ENCODE assay signal across 8 cellular contexts in the genomic region with DNA sequence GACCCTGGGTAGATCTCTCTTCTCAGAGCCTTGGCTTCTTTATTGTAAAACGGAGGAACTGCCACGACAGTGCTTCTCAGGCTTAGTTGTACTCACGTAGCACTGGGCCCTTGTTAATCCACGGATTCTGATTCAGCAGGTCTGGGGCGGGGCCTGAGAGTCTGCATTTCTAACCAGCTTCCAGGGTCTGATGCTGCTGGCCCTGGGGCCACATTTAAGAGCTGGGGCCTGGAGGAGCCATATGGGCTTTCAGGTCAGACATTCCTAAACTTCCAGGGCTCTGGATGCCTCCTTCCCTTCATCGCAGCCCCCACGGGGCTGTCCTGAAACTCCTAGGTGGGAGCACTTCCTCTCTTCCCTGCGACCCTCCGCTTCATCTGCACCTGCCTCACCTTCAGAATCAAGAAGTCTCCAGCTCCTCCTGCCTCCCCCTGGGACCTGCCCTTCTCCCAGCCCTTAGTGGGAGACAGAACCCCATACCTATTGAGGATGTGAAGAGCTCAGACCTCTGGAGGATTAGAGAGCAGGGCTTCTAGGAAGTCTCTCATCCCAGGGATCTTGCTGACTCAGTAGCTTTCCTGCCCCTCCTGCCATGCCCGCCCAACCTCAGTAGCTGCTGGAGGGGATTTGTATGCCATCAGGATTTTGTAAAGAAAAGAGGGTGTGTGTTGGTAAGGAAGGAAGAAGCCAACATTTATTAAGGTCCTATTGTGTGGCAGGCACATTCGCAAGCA.
DNase-seq lines count a peak whose midpoint lies in the region; ATAC-seq, FAIRE-seq and TF ChIP-seq lines count a peak whose summit lies in the region.

No MANE protein-coding gene starts in this region.

- FAIRE-seq in H1 (lab: Jason Lieb, UNC) = no peak

- H3K4me3 Mint-ChIP-seq in mesothelial cell of epicardium = no peak overlapping the region

- H2BK5ac ChIP-seq in H1 (ENCODE audit: low read depth, low read length) = peak overlapping the region; percentile 56; the same call in 1 of the 2 replicates

- DNase-seq in PC-3 (no peak), H1 (ENCODE audit: low read depth in 1 of 2, low spot score in 2 of 2) (no peak), mesothelial cell of epicardium (ENCODE audit: low spot score in 2 of 2, unreplicated experiment in 2 of 2) (no peak), testis (no peak), NCI-H1694 treated with DMSO at 0.1 percent for 48 hours (lab: John Stamatoyannopoulos, UW) (no peak), left colon (no peak), NCI-H2227 treated with DMSO at 0.1 percent for 48 hours (lab: John Stamatoyannopoulos, UW) (no peak)

- TF ChIP-seq POLR2A in H1 (IDR thresholded peaks at IDR 0.05; ENCODE audit: control extremely low read depth in 1 of 2, low read depth in 2 of 2, low read length in 2 of 2) = no peak
- no peak for TF ChIP-seq POLR2A in testis (IDR thresholded peaks at IDR 0.05)

- POLR2A ChIA-PET in PC-3 (lab: Charles Lee; ENCODE audit: unreplicated experiment) (no interaction called here), H1 (lab: Charles Lee; ENCODE audit: partially characterized antibody) (interaction anchor here (1.6 kb wide), 1 partner anchor 23 kb away, joined by 4 read pairs; no protein-coding TSS in a partner anchor)

- ATAC-seq in PC-3 (no peak), HG03175 (IDR thresholded peaks at IDR 0.05; ENCODE audit: unreplicated experiment) (no peak), left colon (no peak)

- H3K23me2 ChIP-seq in H1 (ENCODE audit: low read depth, low read length) = no peaks in the 10 kb centered on the region

- H4K91ac ChIP-seq in H1 (replicated peaks; ENCODE audit: insufficient read length, low read length) = no peak overlapping the region

- 90% methylated on average over 11 of the region's 11 CpGs; no CpG with 5 or more reads in 1 of the 2 experiments for WGBS in H1 (ENCODE audit: extremely low coverage in 1 of 2, insufficient coverage in 1 of 2, insufficient read length in 1 of 2, insufficient replicate concordance in 2 of 2, low coverage in 1 of 2, low lambda C conversion rate in 2 of 2, missing lambda C conversion rate in 1 of 2), 2 experiments
- WGBS in testis, 2 donors = 80 to 87% methylated on average over 10 to 11 of the region's 11 CpGs

- H4K20me1 ChIP-seq in PC-3 (ENCODE audit: low read length) = no peaks in the 10 kb centered on the region
- no peaks in the 10 kb centered on the region for H4K20me1 ChIP-seq in H1 (replicated peaks in 1 of 2; ENCODE audit: control insufficient read depth in 1 of 2, insufficient read depth in 2 of 2, low read length in 2 of 2)

- no peak overlapping the region for H3K56ac ChIP-seq in H1 (replicated peaks; ENCODE audit: insufficient read length, low read depth, low read length)

- no peak for TF ChIP-seq RAD21 in H1 (IDR thresholded peaks at IDR 0.05 in 1 of 2, conservative IDR thresholded peaks at IDR 0.05 in 1 of 2; ENCODE audit: low read depth in 2 of 2, low read length in 2 of 2)

- H3K4me2 ChIP-seq in PC-3 (ENCODE audit: low read length) (peak overlapping the region; percentile 38), H1 (ENCODE audit: insufficient read depth in 1 of 2, low read depth in 2 of 2, low read length in 2 of 2) (no peak overlapping the region; a peak in 1 of 4 replicates)

- peaks cover 14% of the 10 kb centered on the region for H3K9me3 Mint-ChIP-seq in mesothelial cell of epicardium

- H3K4me1 ChIP-seq in PC-3 (ENCODE audit: insufficient read depth, low read length) = peaks cover 16% of the 10 kb centered on the region
- H3K4me1 ChIP-seq in H1 (replicated peaks in 1 of 4; ENCODE audit: control insufficient read depth in 3 of 4, insufficient read depth in 4 of 4, low read length in 3 of 4) = peaks cover 0 to 11% (median 2%) of the 10 kb centered on the region in 4 experiments; a peak in 5 of 7 replicates
- H3K4me1 ChIP-seq in testis = peaks cover 4% of the 10 kb centered on the region

- intact Hi-C loops in PC-3 (cut with micrococcal nuclease) (no loop called here), testis (cut with DNase I; ENCODE audit: low total_unique reads) (no loop called here), left colon (cut with DNase I, micrococcal nuclease) (loop anchor here in 1 of 2 donors (10.0 kb wide), 1 partner anchor 97 kb away; a partner anchor contains a TSS)

- H3K79me2 ChIP-seq in PC-3 (ENCODE audit: low read length) (no peaks in the 10 kb centered on the region), H1 (ENCODE audit: control insufficient read depth in 1 of 2, insufficient read depth in 2 of 2, low read length in 2 of 2) (no peaks in the 10 kb centered on the region)

- H3K27ac ChIP-seq in PC-3 (ENCODE audit: low read length) (peak overlapping the region; percentile 54), H1 (ENCODE audit: low read depth, low read length) (no peak overlapping the region), testis (peak overlapping the region; percentile 37 to 77)

- no peaks in the 10 kb centered on the region for H3K79me1 ChIP-seq in H1 (ENCODE audit: low read depth, low read length)

- H3K4me3 ChIP-seq in PC-3 (ENCODE audit: low read length) (no peak overlapping the region), H1 (ENCODE audit: extremely low read depth in 1 of 4, insufficient read depth in 2 of 4, low read depth in 3 of 4, low read length in 4 of 4) (no peak overlapping the region), testis (no peak overlapping the region)

- H3K14ac ChIP-seq in H1 (ENCODE audit: insufficient read length) = no peak overlapping the region

- no TSS peak for BruUV-seq in PC-3 (replicated peaks; lab: Mats Ljungman, UMichigan)

- H2BK20ac ChIP-seq in H1 (ENCODE audit: low read length) = 0 out of 2 replicates have a peak overlapping the region, but pooled peaks have one; percentile 61

- no peak overlapping the region for H2AK5ac ChIP-seq in H1 (ENCODE audit: low read depth, low read length)

- H3K36me3 ChIP-seq in PC-3 (ENCODE audit: low read depth, low read length) (no peaks in the 10 kb centered on the region), H1 (ENCODE audit: control insufficient read depth in 2 of 4, insufficient read depth in 4 of 4, low read length in 3 of 4) (no peaks in the 10 kb centered on the region), testis (ENCODE audit: low read depth, missing control alignments) (no peaks in the 10 kb centered on the region)

- H3K27me3 ChIP-seq in PC-3 (ENCODE audit: low read length) = no peaks in the 10 kb centered on the region
- no peaks in the 10 kb centered on the region for H3K27me3 ChIP-seq in H1 (replicated peaks in 1 of 4; ENCODE audit: control insufficient read depth in 3 of 4, extremely low read depth in 1 of 4, insufficient read depth in 3 of 4, low read length in 3 of 4)
- H3K27me3 ChIP-seq in testis = no peaks in the 10 kb centered on the region

- peaks cover 38% of the 10 kb centered on the region for H3K4me1 Mint-ChIP-seq in mesothelial cell of epicardium

- TF ChIP-seq EP300 in H1 (IDR thresholded peaks at IDR 0.05; ENCODE audit: borderline replicate concordance in 1 of 2, low read depth in 2 of 2, low read length in 2 of 2) = no peak

- H3K23ac ChIP-seq in H1 (ENCODE audit: insufficient read length) = no peak overlapping the region

- CTCF ChIA-PET in PC-3 (lab: Charles Lee) (interaction anchor here (0.6 kb wide), 1 partner anchor 387 kb away, joined by 3 read pairs; no protein-coding TSS in a partner anchor), H1 (lab: Charles Lee; ENCODE audit: partially characterized antibody) (interaction anchor here (0.9 to 6.0 kb wide), 9 partner anchors 12 to 153 kb away, joined by 3 to 62 read pairs (median 4); no protein-coding TSS in a partner anchor)

- no peak overlapping the region for H4K5ac ChIP-seq in H1 (ENCODE audit: insufficient read length, low read depth, low read length)

- H2BK120ac ChIP-seq in H1 (replicated peaks; ENCODE audit: low read depth, low read length) = no peak overlapping the region

- peak overlapping the region; percentile 78 for H3K18ac ChIP-seq in H1 (ENCODE audit: extremely low read depth, low read length)

- no peaks in the 10 kb centered on the region for H3K9me2 ChIP-seq in PC-3 (replicated peaks; ENCODE audit: low read length)

- peak overlapping the region; percentile 48; the same call in 1 of the 2 replicates for H4K8ac ChIP-seq in H1 (ENCODE audit: extremely low read depth, insufficient read depth, low read length)

- H3K27me3 Mint-ChIP-seq in mesothelial cell of epicardium (ENCODE audit: low read depth) = no peaks in the 10 kb centered on the region

- no peaks in the 10 kb centered on the region for H3K36me3 Mint-ChIP-seq in mesothelial cell of epicardium

- H3K27ac Mint-ChIP-seq in mesothelial cell of epicardium = peak overlapping the region; percentile 93

- H3K9ac ChIP-seq in PC-3 (ENCODE audit: low read length) (peak overlapping the region; percentile 10; the same call in 1 of the 2 replicates), H1 (replicated peaks in 1 of 4; ENCODE audit: extremely low read depth in 1 of 4, low read depth in 3 of 4, low read length in 3 of 4) (no peak overlapping the region)

- peak overlapping the region; percentile 74; the same call in 1 of the 2 replicates for H2AFZ ChIP-seq in PC-3 (ENCODE audit: low read length)
- H2AFZ ChIP-seq in H1 (ENCODE audit: low read length) = peak overlapping the region; percentile 73

- H2BK12ac ChIP-seq in H1 (ENCODE audit: low read depth, low read length) = peak overlapping the region; percentile 75; the same call in 1 of the 2 replicates

- TF ChIP-seq CTCF in PC-3 (conservative IDR thresholded peaks at IDR 0.05; ENCODE audit: low read depth, low read length) = no peak
- TF ChIP-seq CTCF in H1 (IDR thresholded peaks at IDR 0.05; ENCODE audit: control extremely low read depth in 1 of 3, insufficient read depth in 1 of 3, low read depth in 1 of 3, low read length in 3 of 3) = no peak
- TF ChIP-seq CTCF in mesothelial cell of epicardium (IDR thresholded peaks at IDR 0.05; ENCODE audit: unreplicated experiment) = no peak
- TF ChIP-seq CTCF in testis (IDR thresholded peaks at IDR 0.05) = no peak

- H3F3A ChIP-seq in PC-3 (ENCODE audit: low read length, unreplicated experiment) = no peaks in the 10 kb centered on the region

- H3K9me3 ChIP-seq in PC-3 (ENCODE audit: low read length) = no peaks in the 10 kb centered on the region
- H3K9me3 ChIP-seq in H1 (ENCODE audit: insufficient read depth in 2 of 2, low read depth in 1 of 2, low read length in 1 of 2) = peaks cover 0 to 9% of the 10 kb centered on the region in 2 experiments; a peak in 1 of 4 replicates
- H3K9me3 ChIP-seq in testis = no peaks in the 10 kb centered on the region

- no peak overlapping the region for H3K4ac ChIP-seq in H1 (replicated peaks; ENCODE audit: insufficient read length, low read depth, low read length)

- no peak overlapping the region for H2BK15ac ChIP-seq in H1 (ENCODE audit: low read length)

TF ChIP-seq in H1, 55 proteins besides CTCF, POLR2A, EP300 and RAD21 (continues in another document):
- TF ChIP-seq KDM5A (IDR thresholded peaks at IDR 0.05; ENCODE audit: low read length) (no peak), CREB1 (IDR thresholded peaks at IDR 0.05) (no peak), SRF (IDR thresholded peaks at IDR 0.05; ENCODE audit: low read depth, low read length) (no peak), CTBP2 (IDR thresholded peaks at IDR 0.05; ENCODE audit: borderline replicate concordance, insufficient read depth, insufficient read length, low read length) (no peak), TAF7 (optimal IDR thresholded peaks at IDR 0.05; ENCODE audit: borderline replicate concordance, low read depth, low read length) (no peak), TAF1 (IDR thresholded peaks at IDR 0.05; ENCODE audit: low read depth, low read length) (no peak), ASH2L (IDR thresholded peaks at IDR 0.05; ENCODE audit: low read length) (no peak)
